In the genomic region with DNA sequence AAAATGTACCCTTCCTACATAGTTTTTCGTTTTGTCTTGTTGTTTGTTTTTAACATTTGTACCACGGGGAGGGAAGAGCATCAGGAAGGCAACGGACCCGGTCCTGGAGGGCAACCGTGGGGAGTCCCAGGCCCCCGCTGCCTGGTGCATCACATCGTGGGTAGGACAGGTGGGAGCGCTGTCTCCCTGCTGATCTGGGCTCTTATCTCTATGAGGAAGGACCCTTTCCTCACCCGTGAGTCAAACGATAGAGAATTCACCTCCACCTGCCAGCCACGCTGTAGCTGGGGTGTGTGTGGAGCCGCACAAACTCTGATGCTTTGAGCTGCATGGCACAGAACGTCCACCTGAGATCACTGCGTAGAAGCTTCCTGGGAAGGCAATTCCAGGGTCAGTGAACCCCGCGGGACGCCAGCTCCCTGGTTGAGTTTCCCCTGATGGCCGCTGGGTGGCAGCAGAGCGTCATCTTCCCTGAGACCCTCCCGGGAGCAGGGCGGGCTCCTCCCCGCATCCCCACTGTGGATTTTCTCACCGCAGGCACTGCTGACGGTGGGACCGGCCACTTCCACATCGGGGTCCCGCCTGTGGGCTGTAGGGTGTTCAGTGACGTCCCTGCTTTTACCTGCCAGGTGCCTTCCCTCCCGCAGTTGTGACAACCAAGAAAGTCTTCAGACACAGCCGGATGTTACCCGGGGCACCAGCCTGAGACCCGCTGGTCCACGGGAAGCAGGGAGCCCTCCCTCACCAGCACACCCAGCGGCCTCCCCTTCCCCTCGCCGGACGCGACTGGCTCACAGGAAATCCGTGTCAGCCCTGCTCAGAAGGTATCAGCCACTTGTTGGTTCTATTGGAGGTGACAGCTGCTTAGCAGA, we compare ENCODE assay signal across 8 cellular contexts. TPM values are rescaled to one million over a fixed set of nuclear protein-coding genes. Genes with fewer than 3 reads are reported as not detected.
DNase-seq lines count a peak whose midpoint lies in the region; ATAC-seq, FAIRE-seq and TF ChIP-seq lines count a peak whose summit lies in the region.

No MANE protein-coding gene starts in this region.

- peak overlapping the region; percentile 54 for H3K4me3 Mint-ChIP-seq in astrocyte (ENCODE audit: unreplicated experiment)

- no peaks in the 10 kb centered on the region for H3K36me3 Mint-ChIP-seq in astrocyte (ENCODE audit: low read depth, unreplicated experiment)

- peak overlapping the region; percentile 29 for H3K4me3 ChIP-seq in astrocyte (ENCODE audit: insufficient read depth, low read depth, low read length)
- peak overlapping the region; percentile 60 for H3K4me3 ChIP-seq in iPS-15b (ENCODE audit: low read depth, low read length)

- H3K4me1 Mint-ChIP-seq in astrocyte (ENCODE audit: low read depth, unreplicated experiment) = no peaks in the 10 kb centered on the region

- H3K27me3 ChIP-seq in astrocyte (ENCODE audit: insufficient read depth, low read length) = no peaks in the 10 kb centered on the region
- H3K27me3 ChIP-seq in iPS-15b (ENCODE audit: control insufficient read depth, insufficient read depth, low read length) = peaks cover 16% of the 10 kb centered on the region

- peak overlapping the region; percentile 82 for H3K4me2 ChIP-seq in astrocyte (ENCODE audit: low read length)

- H3K36me3 ChIP-seq in astrocyte (ENCODE audit: insufficient read depth, low read length) = no peaks in the 10 kb centered on the region
- no peaks in the 10 kb centered on the region for H3K36me3 ChIP-seq in iPS-15b (ENCODE audit: control insufficient read depth, insufficient read depth, low read length)

- H2AFZ ChIP-seq in astrocyte (ENCODE audit: low read depth, low read length) = peak overlapping the region; percentile 67

- DNase-seq in NCI-H524 (lab: John Stamatoyannopoulos, UW) (peak; percentile 46 to 72), NCI-H524 treated with DMSO at 0.1 percent for 48 hours (lab: John Stamatoyannopoulos, UW) (no peak), M059J (ENCODE audit: low read depth) (peak; percentile 36), T-helper 2 cell (peak; percentile 35 to 54 (median 50)), astrocyte (ENCODE audit: low read depth) (no peak), smooth muscle cell of the brain vasculature (ENCODE audit: low read depth, low spot score) (peak; percentile 13)

- TF ChIP-seq CTCF in astrocyte (IDR thresholded peaks at IDR 0.05; ENCODE audit: insufficient read depth, low read depth, low read length) = peak; percentile 54

- no peaks in the 10 kb centered on the region for H3K79me2 ChIP-seq in astrocyte (ENCODE audit: insufficient read depth, low read length)

- H3K9ac ChIP-seq in astrocyte (ENCODE audit: low read length) = peak overlapping the region; percentile 16
- no peak overlapping the region for H3K9ac ChIP-seq in iPS-15b (ENCODE audit: low read depth, low read length)

- H4K20me1 ChIP-seq in astrocyte (ENCODE audit: insufficient read depth, low read length) = no peaks in the 10 kb centered on the region

- no peaks in the 10 kb centered on the region for H3K9me3 ChIP-seq in astrocyte (ENCODE audit: insufficient read depth, low read depth, low read length)
- no peaks in the 10 kb centered on the region for H3K9me3 ChIP-seq in iPS-15b (ENCODE audit: control insufficient read depth, insufficient read depth, low read length)

- peaks cover 5% of the 10 kb centered on the region for H3K9me3 Mint-ChIP-seq in astrocyte (ENCODE audit: unreplicated experiment)

- no peak overlapping the region for H3K27ac ChIP-seq in astrocyte (ENCODE audit: low read depth, low read length)

- H3K27ac Mint-ChIP-seq in astrocyte (ENCODE audit: unreplicated experiment) = no peak overlapping the region

- H3K4me1 ChIP-seq in astrocyte (ENCODE audit: insufficient read depth, low read length) (no peaks in the 10 kb centered on the region), iPS-15b (ENCODE audit: control insufficient read depth, insufficient read depth, low read length) (no peaks in the 10 kb centered on the region)

- ATAC-seq in HG03520 (IDR thresholded peaks at IDR 0.05; ENCODE audit: unreplicated experiment) = no peak

- H3K27me3 Mint-ChIP-seq in astrocyte (ENCODE audit: low read depth, unreplicated experiment) = peaks cover 25% of the 10 kb centered on the region

- no peak for FAIRE-seq in astrocyte (lab: Jason Lieb, UNC)

RNA-seq across cellular contexts. Expression of a gene that starts 54.7 kb away (rescaled TPM):
- total RNA-seq in M059J (2014; rRNA removed; shearing (Covaris generic)) = 3.7 and 15.5 TPM in 2 replicates
- 35.0 and 36.3 TPM in 2 replicates for total RNA-seq in astrocyte

Comparison
In these comparisons a context has a peak if more than half of its experiments do, and no peak if none do; other contexts are left out.
1. DNase-seq: peak in NCI-H524 (2 of 2), M059J (single experiment), T-helper 2 cell (5 of 5) and smooth muscle cell of the brain vasculature (single experiment); none in NCI-H524 treated with DMSO at 0.1 percent for 48 hours (single experiment) and astrocyte (single experiment).